ENCODE assay signal across 12 cellular contexts in genomic region chr17:20501896-20502295, GRCh38. TPM values are rescaled to one million over a fixed set of nuclear protein-coding genes. Genes with fewer than 3 reads are reported as not detected.
DNase-seq lines count a peak whose midpoint lies in the region; ATAC-seq and TF ChIP-seq lines count a peak whose summit lies in the region.
"Not testable (repeated sequence)": the region's sequence is repeated elsewhere in the genome, so short reads cannot be mapped to it uniquely, and the experiment has no call there.
"Had no signal": no experiment of that assay in that cellular context is flagged by ENCODE, and none has a peak within 500 bp of the region (broad histone marks: within the 10 kb centered on the region; RNA-seq: fewer than 3 reads in every experiment).

No MANE protein-coding gene starts in this region.

- not testable (repeated sequence) for H4K20me1 ChIP-seq in H9 (ENCODE audit: control insufficient read depth, insufficient read depth, insufficient read length)

- H4K91ac ChIP-seq in H9 (ENCODE audit: insufficient read length, low read depth, low read length) = not testable (repeated sequence)

- H3K27me3 Mint-ChIP-seq in H9 (ENCODE audit: low read depth); endodermal cell (ENCODE audit: insufficient read depth): not testable (repeated sequence)

- not testable (repeated sequence) for H2AFZ ChIP-seq in H9 (ENCODE audit: low read length)

- H2BK20ac ChIP-seq in H9 (ENCODE audit: low read depth, low read length, poor library complexity, severe bottlenecking) = not testable (repeated sequence)

- not testable (repeated sequence) for H3K14ac ChIP-seq in H9 (ENCODE audit: insufficient read depth, low read length)

- not testable (repeated sequence) for H3K4me1 Mint-ChIP-seq in H9, endodermal cell

- ATAC-seq in SK-N-SH treated with all-trans-retinoic acid at 6 μM for 48 hours (peak; percentile 53; the same call in 2 of the 3 replicates), left lobe of liver (peak; percentile 40), omental fat pad (ENCODE audit: low FRiP score) (peak; percentile 20)

- not testable (repeated sequence) for H3K79me2 ChIP-seq in H9 (ENCODE audit: insufficient read depth, low read length)

- H3K4ac ChIP-seq in H9 (ENCODE audit: low read depth, low read length) = not testable (repeated sequence)

- not testable (repeated sequence) for H3K36me3 ChIP-seq in endodermal cell (ENCODE audit: control insufficient read depth, insufficient read depth, low read length)

- not testable (repeated sequence) for H2BK120ac ChIP-seq in H9 (ENCODE audit: low read depth, low read length, poor library complexity, severe bottlenecking)

- H3K4me1 ChIP-seq in H9 (ENCODE audit: insufficient read depth, low read length); endodermal cell (ENCODE audit: control insufficient read depth, insufficient read depth, low read length): not testable (repeated sequence)

- H3K4me3 ChIP-seq in endodermal cell (ENCODE audit: low read length) = not testable (repeated sequence)

- H3K9me3 Mint-ChIP-seq in H9, endodermal cell: not testable (repeated sequence)

- not testable (repeated sequence) for H3K27ac ChIP-seq in H9 (ENCODE audit: insufficient read length, low read depth, low read length); endodermal cell (ENCODE audit: low read depth, low read length)

- H3K36me3 Mint-ChIP-seq in H9 (ENCODE audit: insufficient read depth in 1 of 3, low read depth in 3 of 3); endodermal cell (ENCODE audit: low read depth): not testable (repeated sequence)

- not testable (repeated sequence) for H3K23ac ChIP-seq in H9 (ENCODE audit: insufficient read length, low read depth, low read length)

- no CpG with 5 or more reads among the region's 11 CpGs for WGBS in H9 (ENCODE audit: extremely low coverage, insufficient read length, low lambda C conversion rate)
- 83 to 88% methylated on average over 5 of the region's 11 CpGs for WGBS in endodermal cell (ENCODE audit: insufficient coverage in 1 of 2, insufficient read length in 1 of 2), 2 experiments

- H3K9me3 ChIP-seq in H9 (ENCODE audit: control insufficient read depth, low read depth, low read length); endodermal cell (ENCODE audit: control insufficient read depth, low read length): not testable (repeated sequence)

- not testable (repeated sequence) for H3K27me3 ChIP-seq in H9 (ENCODE audit: insufficient read depth, low read length); endodermal cell (ENCODE audit: control insufficient read depth, insufficient read depth, low read length, poor library complexity, severe bottlenecking)

- not testable (repeated sequence) for H2BK5ac ChIP-seq in H9 (ENCODE audit: insufficient read length, low read length)

- not testable (repeated sequence) for H3K18ac ChIP-seq in H9 (ENCODE audit: insufficient read length, low read depth, low read length)

- not testable (repeated sequence) for H4K5ac ChIP-seq in H9 (ENCODE audit: insufficient read length, low read depth, low read length)

- not testable (repeated sequence) for H2AK5ac ChIP-seq in H9 (ENCODE audit: insufficient read length, low read length)

- H3K79me1 ChIP-seq in H9 (ENCODE audit: insufficient read depth, low read depth, low read length, poor library complexity, severe bottlenecking) = not testable (repeated sequence)

- H3K4me2 ChIP-seq in H9 (ENCODE audit: insufficient read depth, insufficient read length, low read length) = not testable (repeated sequence)

- TF ChIP-seq CTCF in H9 (conservative IDR thresholded peaks at IDR 0.05) (peak; percentile 21; the same call in 1 of the 3 replicates), endodermal cell (conservative IDR thresholded peaks at IDR 0.05) (peak; percentile 38)
- TF ChIP-seq CTCF in omental fat pad (IDR thresholded peaks at IDR 0.05) = not testable (repeated sequence)

- H2BK12ac ChIP-seq in H9 (ENCODE audit: insufficient read length, low read depth, low read length) = not testable (repeated sequence)

- not testable (repeated sequence) for H3K4me3 Mint-ChIP-seq in H9, endodermal cell

- peak; percentile 5 for DNase-seq in DMS 273 (lab: John Stamatoyannopoulos, UW; ENCODE audit: unreplicated experiment)
- DNase-seq in H9; endodermal cell; left lobe of liver (ENCODE audit: low spot score); omental fat pad (ENCODE audit: low spot score): not testable (repeated sequence)
- peak; percentile 1 to 27 for DNase-seq in NCI-H524 (lab: John Stamatoyannopoulos, UW)

- H3K56ac ChIP-seq in H9 (ENCODE audit: insufficient read length, low read depth, low read length) = not testable (repeated sequence)

- H3K27ac Mint-ChIP-seq in H9, endodermal cell: not testable (repeated sequence)

- not testable (repeated sequence) for H3K23me2 ChIP-seq in H9 (ENCODE audit: insufficient read length, low read depth, low read length, poor library complexity, severe bottlenecking)

- not testable (repeated sequence) for H4K8ac ChIP-seq in H9 (replicated peaks; ENCODE audit: insufficient read length, low read depth, low read length)

- not testable (repeated sequence) for H3K9ac ChIP-seq in H9 (ENCODE audit: extremely low read depth, insufficient read length, low read length); endodermal cell (ENCODE audit: extremely low read depth, low read length, poor library complexity, severe bottlenecking)

- not testable (repeated sequence) for H3T11ph ChIP-seq in H9 (ENCODE audit: low read length)

- H2BK15ac ChIP-seq in H9 (ENCODE audit: low read depth, low read length) = not testable (repeated sequence)

RNA-seq across cellular contexts. Expression of gene LGALS9B, which starts 34.6 kb away (rescaled TPM):
- total RNA-seq in H9 (2021) (not detected in 2 replicates), endodermal cell (not detected), left lobe of liver (not detected), omental fat pad (not detected)
- not detected for polyA plus RNA-seq in endodermal cell (2013, experiment 1 of 2)
- not detected for polyA plus RNA-seq in endodermal cell (2013, experiment 2 of 2)
- total RNA-seq: A673; CD4-positive, alpha-beta memory T cell; GM23248; H4 had no signal
- polyA plus RNA-seq: BJ; CD4-positive, alpha-beta memory T cell; GM23248 had no signal
